In genomic region chr7:149861728-149862045, GRCh38 we compare ENCODE assay signal across 21 cellular contexts.
"Had no signal": no experiment of that assay in that cellular context is flagged by ENCODE, and none has a peak within 500 bp of the region (broad histone marks: within the 10 kb centered on the region; RNA-seq: fewer than 3 reads in every experiment).

No MANE protein-coding gene starts in this region.

- H3K27ac Mint-ChIP-seq: effector memory CD8-positive, alpha-beta T cell; memory B cell; mesothelial cell of epicardium; nephron; neural progenitor cell; stimulated activated naive B cell treated with anti-CD40 and anti-IgM and Interleukin-4, amounts not matched to agents 10 μg/mL and 1 μg/mL and 100 μg/mL, for 72 hours; stimulated activated naive CD8-positive, alpha-beta T cell treated with anti-CD3 and anti-CD28 coated beads, Interleukin-15, Interleukin-2, amounts not matched to agents 100 ng/mL and 50 ng/mL, for 24 hours had no signal

- H3K9ac ChIP-seq: neural progenitor cell had no signal

- H3K4me2 ChIP-seq: neural progenitor cell had no signal

- H3K9me3 ChIP-seq: esophagus squamous epithelium, mucosa of descending colon, ovary, psoas muscle, spleen had no signal

- DNase-seq: cortex of kidney; effector memory CD8-positive, alpha-beta T cell; esophagus squamous epithelium; foreskin melanocyte; mucosa of descending colon; naive B cell; nucleus accumbens; psoas muscle; spleen; stimulated activated CD4-positive, alpha-beta T cell treated with anti-CD3 and anti-CD28 coated beads, Interleukin-2, amount 100 ng/mL, for 48 hours; stimulated activated naive B cell treated with anti-CD40 and anti-IgM and Interleukin-4, amounts not matched to agents 10 μg/mL and 1 μg/mL and 100 μg/mL, for 72 hours had no signal

- ATAC-seq: effector memory CD8-positive, alpha-beta T cell; left lobe of liver; mucosa of descending colon; psoas muscle; right cardiac atrium; stimulated activated naive B cell treated with anti-CD40 and anti-IgM and Interleukin-4, amounts not matched to agents 10 μg/mL and 1 μg/mL and 100 μg/mL, for 72 hours had no signal

- H3K4me1 Mint-ChIP-seq: memory B cell had no signal

- H3K27me3 Mint-ChIP-seq: effector memory CD8-positive, alpha-beta T cell; memory B cell; naive B cell; stimulated activated naive B cell treated with anti-CD40 and anti-IgM and Interleukin-4, amounts not matched to agents 10 μg/mL and 1 μg/mL and 100 μg/mL, for 72 hours; stimulated activated naive CD8-positive, alpha-beta T cell treated with anti-CD3 and anti-CD28 coated beads, Interleukin-15, Interleukin-2, amounts not matched to agents 100 ng/mL and 50 ng/mL, for 24 hours had no signal

- H3K27me3 ChIP-seq: esophagus squamous epithelium, neural progenitor cell, ovary, spleen had no signal

- H3K4me3 ChIP-seq: esophagus squamous epithelium, lung, mucosa of descending colon, neural progenitor cell, ovary, psoas muscle, skin epidermis, spleen had no signal

- H3K4me3 Mint-ChIP-seq: effector memory CD8-positive, alpha-beta T cell; memory B cell; mesothelial cell of epicardium; nephron; neural progenitor cell; stimulated activated naive B cell treated with anti-CD40 and anti-IgM and Interleukin-4, amounts not matched to agents 10 μg/mL and 1 μg/mL and 100 μg/mL, for 72 hours; stimulated activated naive CD8-positive, alpha-beta T cell treated with anti-CD3 and anti-CD28 coated beads, Interleukin-15, Interleukin-2, amounts not matched to agents 100 ng/mL and 50 ng/mL, for 24 hours had no signal

- H3K36me3 ChIP-seq: neural progenitor cell, ovary had no signal

- H3K9me3 Mint-ChIP-seq: effector memory CD8-positive, alpha-beta T cell; memory B cell; mesothelial cell of epicardium; naive B cell; nephron; neural progenitor cell; stimulated activated naive B cell treated with anti-CD40 and anti-IgM and Interleukin-4, amounts not matched to agents 10 μg/mL and 1 μg/mL and 100 μg/mL, for 72 hours; stimulated activated naive CD8-positive, alpha-beta T cell treated with anti-CD3 and anti-CD28 coated beads, Interleukin-15, Interleukin-2, amounts not matched to agents 100 ng/mL and 50 ng/mL, for 24 hours had no signal

- H3K4me1 ChIP-seq: neural progenitor cell, psoas muscle had no signal

- H2AFZ ChIP-seq: neural progenitor cell had no signal

- H3K27ac ChIP-seq: esophagus squamous epithelium, neural progenitor cell, ovary, psoas muscle, skin epidermis, spleen had no signal
